ENCODE assay signal across 8 cellular contexts in the genomic region with DNA sequence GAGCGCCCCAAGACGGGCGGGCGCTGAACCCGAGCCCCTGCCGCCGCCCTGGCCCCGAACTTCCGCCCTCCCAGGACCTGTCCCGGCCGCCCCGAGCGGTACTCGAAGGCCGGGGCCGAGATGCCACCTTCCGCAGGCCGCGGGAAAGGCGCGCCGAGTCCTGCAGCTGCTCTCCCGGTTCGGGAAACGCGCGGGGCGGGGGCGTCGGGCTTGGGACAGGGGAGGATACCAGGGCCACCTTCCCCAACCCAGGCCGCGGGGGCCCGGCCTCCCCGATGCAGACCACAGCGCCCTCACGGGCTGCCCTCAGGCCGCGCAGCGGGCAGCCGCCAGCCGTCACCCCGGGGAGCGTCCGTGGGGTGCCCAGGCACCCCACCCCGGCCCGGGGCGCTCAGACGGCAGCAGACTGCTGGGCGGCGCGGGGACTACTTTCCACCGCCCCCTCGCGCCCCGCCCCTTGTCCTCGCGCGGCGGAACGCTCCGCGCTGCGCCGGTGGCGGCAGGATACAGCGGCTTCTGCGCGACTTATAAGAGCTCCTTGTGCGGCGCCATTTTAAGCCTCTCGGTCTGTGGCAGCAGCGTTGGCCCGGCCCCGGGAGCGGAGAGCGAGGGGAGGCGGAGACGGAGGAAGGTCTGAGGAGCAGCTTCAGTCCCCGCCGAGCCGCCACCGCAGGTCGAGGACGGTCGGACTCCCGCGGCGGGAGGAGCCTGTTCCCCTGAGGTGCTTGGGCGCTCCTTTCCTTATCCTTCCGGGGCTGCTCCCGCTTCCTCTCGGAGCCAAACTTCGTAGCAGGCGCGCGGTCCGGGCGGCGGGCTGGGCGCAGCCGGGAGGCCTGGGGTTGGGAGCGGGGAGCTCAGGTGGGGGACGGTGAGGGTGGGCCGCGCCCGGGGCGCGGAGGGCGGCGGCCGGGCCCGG. TPM values are rescaled to one million over a fixed set of nuclear protein-coding genes. Genes with fewer than 3 reads are reported as not detected.
DNase-seq lines count a peak whose midpoint lies in the region; ATAC-seq and TF ChIP-seq lines count a peak whose summit lies in the region.

TSS of gene CTNNB1 (plus strand) at position 556 of the 916 bp plus-strand sequence. CDS start 24,564 bp downstream, outside the sequence.

- H3K79me2 ChIP-seq in MM.1S (ENCODE audit: low read length) (peaks cover 46% of the 10 kb centered on the region), osteoblast (ENCODE audit: insufficient read depth, low read length) (peaks cover 47% of the 10 kb centered on the region)

- DNase-seq in GM03348 (ENCODE audit: low spot score) (peak; percentile 94), HAP-1 (ENCODE audit: low spot score in 2 of 2) (peak; percentile 62 to 92), MM.1S (peak; percentile 89), glomerular visceral epithelial cell (ENCODE audit: extremely low spot score) (peak; percentile 92), osteoblast (ENCODE audit: insufficient read length, low spot score, missing footprints) (peak; percentile 96), thoracic aorta (ENCODE audit: low spot score) (peak; percentile 77)
- peak; percentile 92 to 94 for DNase-seq in activated naive CD4-positive, alpha-beta T cell treated with anti-CD3 and anti-CD28 coated beads, Interleukin-2, amount 50 U/mL, for 72 hours (ENCODE audit: low spot score in 2 of 2)

- H3K4me2 ChIP-seq in MM.1S (ENCODE audit: low read depth, low read length) (peak within 1 kb of the TSS; percentile 80), osteoblast (ENCODE audit: insufficient read depth, low read length) (peak within 1 kb of the TSS; percentile 95)

- H2AFZ ChIP-seq in MM.1S (ENCODE audit: low read length) (peak within 1 kb of the TSS; percentile 88), osteoblast (ENCODE audit: low read length) (peak within 1 kb of the TSS; percentile 80)

- H3K27ac Mint-ChIP-seq in activated naive CD4-positive, alpha-beta T cell treated with anti-CD3 and anti-CD28 coated beads, Interleukin-2, amount 50 U/mL, for 72 hours, result peak within 1 kb of the TSS; percentile 90 to 99

- H3K9me3 ChIP-seq in HAP-1, result no peaks in the 10 kb centered on the region
- no peaks in the 10 kb centered on the region for H3K9me3 ChIP-seq in MM.1S (replicated peaks; ENCODE audit: insufficient read depth, low read length)
- H3K9me3 ChIP-seq in osteoblast (ENCODE audit: low read depth, low read length), result no peaks in the 10 kb centered on the region
- H3K9me3 ChIP-seq in thoracic aorta, result no peaks in the 10 kb centered on the region

- no peaks in the 10 kb centered on the region for H3K9me2 ChIP-seq in MM.1S (replicated peaks; ENCODE audit: insufficient read depth, low read length)

- peak; percentile 83 for ATAC-seq in SK-N-SH treated with all-trans-retinoic acid at 6 μM for 48 hours
- peak; percentile 88 to 89 for ATAC-seq in activated naive CD4-positive, alpha-beta T cell treated with anti-CD3 and anti-CD28 coated beads, Interleukin-2, amount 50 U/mL, for 72 hours
- peak; percentile 88 for ATAC-seq in thoracic aorta (ENCODE audit: insufficient number of reproducible peaks, low FRiP score, low read depth)

- H3K4me1 ChIP-seq in HAP-1 (peaks cover 13% of the 10 kb centered on the region), MM.1S (ENCODE audit: low read length) (peaks cover 18% of the 10 kb centered on the region), osteoblast (ENCODE audit: insufficient read depth, low read length) (peaks cover 25% of the 10 kb centered on the region), thoracic aorta (ENCODE audit: control insufficient read depth in 1 of 2, low read depth in 2 of 2) (peaks cover 21 to 30% of the 10 kb centered on the region in 2 donors)

- H3K9ac ChIP-seq in MM.1S (ENCODE audit: low read length), result peak within 1 kb of the TSS; percentile 89

- H3F3A ChIP-seq in MM.1S (ENCODE audit: insufficient read depth, low read length), result peaks cover 4% of the 10 kb centered on the region; the same call in 1 of the 2 replicates

- TF ChIP-seq CTCF in MM.1S (IDR thresholded peaks at IDR 0.05; ENCODE audit: low read length) (no peak), osteoblast (IDR thresholded peaks at IDR 0.05; ENCODE audit: extremely low read depth, low read depth, low read length) (peak; percentile 14), thoracic aorta (IDR thresholded peaks at IDR 0.05) (peak; percentile 15)

- H3K36me3 Mint-ChIP-seq in activated naive CD4-positive, alpha-beta T cell treated with anti-CD3 and anti-CD28 coated beads, Interleukin-2, amount 50 U/mL, for 72 hours, result peaks cover 12 to 15% of the 10 kb centered on the region in 2 donors

- H4K20me1 ChIP-seq in MM.1S (ENCODE audit: insufficient read depth, low read length) (peaks cover 37% of the 10 kb centered on the region), osteoblast (ENCODE audit: insufficient read depth, low read length) (peaks cover 40% of the 10 kb centered on the region)

- in situ Hi-C loops in HAP-1 (cut with MboI; ENCODE audit: low sequenced_read_pairs), result no loop called here

- H3K4me3 ChIP-seq in HAP-1 (peak within 1 kb of the TSS; percentile 92), MM.1S (ENCODE audit: low read length) (peak within 1 kb of the TSS; percentile 97), osteoblast (ENCODE audit: insufficient read depth, low read length) (peak within 1 kb of the TSS; percentile 91), thoracic aorta (peak within 1 kb of the TSS; percentile 98)

- H3K36me3 ChIP-seq in HAP-1 (replicated peaks), result no peaks in the 10 kb centered on the region
- no peaks in the 10 kb centered on the region for H3K36me3 ChIP-seq in MM.1S (replicated peaks; ENCODE audit: insufficient read depth, low read length)
- no peaks in the 10 kb centered on the region for H3K36me3 ChIP-seq in osteoblast (ENCODE audit: insufficient read depth, low read length)
- H3K36me3 ChIP-seq in thoracic aorta, result no peaks in the 10 kb centered on the region

- H3K27ac ChIP-seq in MM.1S (ENCODE audit: low read length) (peak within 1 kb of the TSS; percentile 76; the same call in 1 of the 2 replicates), osteoblast (ENCODE audit: low read depth, low read length) (peak within 1 kb of the TSS; percentile 92), thoracic aorta (peak within 1 kb of the TSS; percentile 96 to 98)

- H3K27me3 ChIP-seq in HAP-1 (ENCODE audit: low read depth) (no peaks in the 10 kb centered on the region; the same call in 1 of the 2 replicates), MM.1S (replicated peaks; ENCODE audit: insufficient read depth, low read length) (no peaks in the 10 kb centered on the region), osteoblast (ENCODE audit: insufficient read depth, low read length) (no peaks in the 10 kb centered on the region), thoracic aorta (replicated peaks; ENCODE audit: insufficient read depth) (no peaks in the 10 kb centered on the region)

- H3K9me3 Mint-ChIP-seq in activated naive CD4-positive, alpha-beta T cell treated with anti-CD3 and anti-CD28 coated beads, Interleukin-2, amount 50 U/mL, for 72 hours, result no peaks in the 10 kb centered on the region

TF ChIP-seq in SK-N-SH treated with all-trans-retinoic acid at 6 μM for 48 hours, 23 proteins besides CTCF, POLR2A, EP300 and RAD21 (continues in another document):
- TF ChIP-seq ZFP3 (CRISPR knock-in tag; IDR thresholded peaks at IDR 0.05) (peak; percentile 44; the same call in 1 of the 2 replicates), CSDC2 (CRISPR knock-in tag; IDR thresholded peaks at IDR 0.05) (peak; percentile 64; the same call in 1 of the 2 replicates), ZNF565 (CRISPR knock-in tag; conservative IDR thresholded peaks at IDR 0.05; ENCODE audit: low read depth) (0 out of 2 replicates have a peak, but pooled peaks have one; percentile 12), GLIS3 (CRISPR knock-in tag; IDR thresholded peaks at IDR 0.05) (peak; percentile 75; the same call in 1 of the 2 replicates), ESRRG (CRISPR knock-in tag; IDR thresholded peaks at IDR 0.05) (no peak), SNAI2 (CRISPR knock-in tag; IDR thresholded peaks at IDR 0.05) (peak; percentile 25; the same call in 1 of the 2 replicates), BACH2 (CRISPR knock-in tag; IDR thresholded peaks at IDR 0.05; ENCODE audit: borderline replicate concordance) (peak; percentile 11; the same call in 1 of the 2 replicates), RARB (CRISPR knock-in tag; IDR thresholded peaks at IDR 0.05) (peak; percentile 61; the same call in 1 of the 2 replicates), ARNTL (CRISPR knock-in tag; IDR thresholded peaks at IDR 0.05; ENCODE audit: borderline replicate concordance, low read depth) (0 out of 2 replicates have a peak, but pooled peaks have one; percentile 8), ISL1 (CRISPR knock-in tag; IDR thresholded peaks at IDR 0.05) (no peak), ZNF8 (CRISPR knock-in tag; IDR thresholded peaks at IDR 0.05) (0 out of 2 replicates have a peak, but pooled peaks have one; percentile 4), ZNF70 (CRISPR knock-in tag; IDR thresholded peaks at IDR 0.05) (no peak; the same call in 1 of the 2 replicates), CSRNP3 (CRISPR knock-in tag; IDR thresholded peaks at IDR 0.05) (peak; percentile 27; the same call in 1 of the 2 replicates)

RNA-seq across cellular contexts. Expression of gene CTNNB1, which starts in this region (rescaled TPM):
- 100 to 1,000 TPM; 125 to 138 TPM for total RNA-seq in activated naive CD4-positive, alpha-beta T cell treated with anti-CD3 and anti-CD28 coated beads, Interleukin-2, amount 50 U/mL, for 72 hours
- total RNA-seq in osteoblast (1,105 and 1,165 TPM in 2 replicates), thoracic aorta (100 to 1,000 TPM; 317 to 595 TPM)

Comparison
In these comparisons a context has a peak if more than half of its experiments do, and no peak if none do; other contexts are left out.
1. Peak in every context shown above with its lines: DNase-seq, ATAC-seq, H3K4me3 ChIP-seq and H3K27ac ChIP-seq.